In genomic region chr11:13206086-13206640, GRCh38 we compare ENCODE assay signal across 1 cellular context.
TF ChIP-seq lines count a peak whose summit lies in the region.

No MANE protein-coding gene starts in this region.

TF ChIP-seq in SK-N-SH, 30 proteins besides CTCF, POLR2A, EP300 and RAD21 (continued from another document):
- no peak for TF ChIP-seq USF1 (IDR thresholded peaks at IDR 0.05; ENCODE audit: borderline replicate concordance, low read depth)
- TF ChIP-seq RFX5 (IDR thresholded peaks at IDR 0.05; ENCODE audit: low read length) = no peak
- no peak for TF ChIP-seq NRF1 (IDR thresholded peaks at IDR 0.05; ENCODE audit: low read depth, low read length)
- no peak for TF ChIP-seq EZH2phosphoT487 (IDR thresholded peaks at IDR 0.05; ENCODE audit: borderline replicate concordance, low read depth)
- no peak for TF ChIP-seq GABPA (IDR thresholded peaks at IDR 0.05; ENCODE audit: low read depth)
- no peak for TF ChIP-seq TEAD4 (IDR thresholded peaks at IDR 0.05; ENCODE audit: borderline replicate concordance, insufficient read depth)
- TF ChIP-seq SIN3A (IDR thresholded peaks at IDR 0.05; ENCODE audit: borderline replicate concordance, low read depth, low read length) = no peak
- TF ChIP-seq CHD2 (IDR thresholded peaks at IDR 0.05; ENCODE audit: low read length, partially characterized antibody) = no peak
- TF ChIP-seq MXI1 (IDR thresholded peaks at IDR 0.05; ENCODE audit: low read depth, low read length) = no peak
- no peak for TF ChIP-seq REST (IDR thresholded peaks at IDR 0.05; ENCODE audit: low read depth, low read length)
- TF ChIP-seq POLR2AphosphoS5 (IDR thresholded peaks at IDR 0.05; ENCODE audit: low read depth, low read length) = no peak
- no peak for TF ChIP-seq MEF2A (IDR thresholded peaks at IDR 0.05; ENCODE audit: borderline replicate concordance, low read depth)
- TF ChIP-seq USF2 (IDR thresholded peaks at IDR 0.05; ENCODE audit: borderline replicate concordance, low read depth, low read length) = no peak
